In genomic region chr14:67045440-67045839, GRCh38 we compare ENCODE assay signal across 19 cellular contexts.
DNase-seq lines count a peak whose midpoint lies in the region; ATAC-seq, FAIRE-seq and TF ChIP-seq lines count a peak whose summit lies in the region.
"Had no signal": no experiment of that assay in that cellular context is flagged by ENCODE, and none has a peak within 500 bp of the region (broad histone marks: within the 10 kb centered on the region; RNA-seq: fewer than 3 reads in every experiment).

No MANE protein-coding gene starts in this region.

- H3K79me1 ChIP-seq in H9 (ENCODE audit: insufficient read depth, low read depth, low read length, poor library complexity, severe bottlenecking) = no peaks in the 10 kb centered on the region

- H3K36me3 Mint-ChIP-seq in activated naive CD4-positive, alpha-beta T cell treated with anti-CD3 and anti-CD28 coated beads, Interleukin-2, amount 50 U/mL, for 72 hours = peaks cover 9 to 15% of the 10 kb centered on the region in 2 donors
- peaks cover 4% of the 10 kb centered on the region for H3K36me3 Mint-ChIP-seq in activated naive CD4-positive, alpha-beta T cell treated with anti-CD3 and anti-CD28 coated beads, Interleukin-2, amount 10 ng/mL, durations not matched to agents 7 days and 5 days
- peaks cover under 1 to 2% (median 1%) of the 10 kb centered on the region in 3 experiments for H3K36me3 Mint-ChIP-seq in H9 (ENCODE audit: insufficient read depth in 1 of 3, low read depth in 3 of 3)
- peaks cover 19% of the 10 kb centered on the region for H3K36me3 Mint-ChIP-seq in nephron progenitor cell (ENCODE audit: low read depth)
- H3K36me3 Mint-ChIP-seq in Calu3 (ENCODE audit: insufficient read depth, unreplicated experiment) = no peaks in the 10 kb centered on the region

- no TSS peak for BruUV-seq in Calu3 (replicated peaks; lab: Mats Ljungman, UMichigan)

- no peak overlapping the region for H3K56ac ChIP-seq in H9 (ENCODE audit: insufficient read length, low read depth, low read length)

- no peak overlapping the region for H3K9ac ChIP-seq in H9 (ENCODE audit: extremely low read depth, insufficient read length, low read length)

- no peaks in the 10 kb centered on the region for H3K23me2 ChIP-seq in H9 (ENCODE audit: insufficient read length, low read depth, low read length, poor library complexity, severe bottlenecking)

- H3K18ac ChIP-seq in H9 (ENCODE audit: insufficient read length, low read depth, low read length) = no peak overlapping the region

- peaks cover 4 to 9% of the 10 kb centered on the region in 2 donors for H3K9me3 Mint-ChIP-seq in activated naive CD4-positive, alpha-beta T cell treated with anti-CD3 and anti-CD28 coated beads, Interleukin-2, amount 50 U/mL, for 72 hours
- peaks cover 2% of the 10 kb centered on the region for H3K9me3 Mint-ChIP-seq in activated naive CD4-positive, alpha-beta T cell treated with anti-CD3 and anti-CD28 coated beads, Interleukin-2, amount 10 ng/mL, durations not matched to agents 7 days and 5 days
- H3K9me3 Mint-ChIP-seq in H9 (peaks cover 3% of the 10 kb centered on the region in 2 experiments; a peak in 1 of 5 replicates), nephron progenitor cell (peaks cover 16% of the 10 kb centered on the region), Calu3 (ENCODE audit: low read depth, unreplicated experiment) (peaks cover 6% of the 10 kb centered on the region)

- ATAC-seq in activated naive CD4-positive, alpha-beta T cell treated with anti-CD3 and anti-CD28 coated beads, Interleukin-2, amount 50 U/mL, for 72 hours = no peak
- ATAC-seq: GM12878 had no signal

- intact Hi-C loops in Calu3 (cut with micrococcal nuclease; ENCODE audit: unreplicated experiment) = no loop called here

- no peaks in the 10 kb centered on the region for H3K27me3 ChIP-seq in H9 (ENCODE audit: insufficient read depth, low read length)

- no peaks in the 10 kb centered on the region for H3K9me3 ChIP-seq in H9 (ENCODE audit: control insufficient read depth, low read depth, low read length)
- H3K9me3 ChIP-seq: Caco-2 had no signal

- no peak overlapping the region for H2AFZ ChIP-seq in H9 (ENCODE audit: low read length)

- no peaks in the 10 kb centered on the region; the same call in 1 of the 2 replicates for H3K79me2 ChIP-seq in H9 (ENCODE audit: insufficient read depth, low read length)

- no peak overlapping the region for H4K8ac ChIP-seq in H9 (replicated peaks; ENCODE audit: insufficient read length, low read depth, low read length)

- no peak overlapping the region for H3K14ac ChIP-seq in H9 (ENCODE audit: insufficient read depth, low read length)

- H3K4me1 Mint-ChIP-seq in activated naive CD4-positive, alpha-beta T cell treated with anti-CD3 and anti-CD28 coated beads, Interleukin-2, amount 10 ng/mL, durations not matched to agents 7 days and 5 days = no peaks in the 10 kb centered on the region
- H3K4me1 Mint-ChIP-seq in H9 (no peaks in the 10 kb centered on the region), nephron progenitor cell (no peaks in the 10 kb centered on the region), Calu3 (ENCODE audit: low read depth, unreplicated experiment) (no peaks in the 10 kb centered on the region)

- no peak overlapping the region for H3K27ac ChIP-seq in H9 (ENCODE audit: insufficient read length, low read depth, low read length)

- no peak overlapping the region for H3K4me3 Mint-ChIP-seq in activated naive CD4-positive, alpha-beta T cell treated with anti-CD3 and anti-CD28 coated beads, Interleukin-2, amount 10 ng/mL, durations not matched to agents 7 days and 5 days
- H3K4me3 Mint-ChIP-seq in H9 = no peak overlapping the region
- H3K4me3 Mint-ChIP-seq in nephron progenitor cell = no peak overlapping the region
- H3K4me3 Mint-ChIP-seq in Calu3 (ENCODE audit: low read depth, unreplicated experiment) = no peak overlapping the region
- H3K4me3 Mint-ChIP-seq: CD4-positive, alpha-beta memory T cell had no signal

- no peak overlapping the region for H2AK5ac ChIP-seq in H9 (ENCODE audit: insufficient read length, low read length)

- H3K27ac Mint-ChIP-seq in activated naive CD4-positive, alpha-beta T cell treated with anti-CD3 and anti-CD28 coated beads, Interleukin-2, amount 50 U/mL, for 72 hours = peak overlapping the region; percentile 12 to 13
- H3K27ac Mint-ChIP-seq in activated naive CD4-positive, alpha-beta T cell treated with anti-CD3 and anti-CD28 coated beads, Interleukin-2, amount 10 ng/mL, durations not matched to agents 7 days and 5 days = no peak overlapping the region
- H3K27ac Mint-ChIP-seq in H9 (peak overlapping the region in 2 of 3 experiments; percentile 1 to 24; a peak in 2 of 7 replicates), nephron progenitor cell (peak overlapping the region; percentile 86), Calu3 (ENCODE audit: unreplicated experiment) (no peak overlapping the region)

- no peaks in the 10 kb centered on the region for H3K4me1 ChIP-seq in H9 (ENCODE audit: insufficient read depth, low read length)
- H3K4me1 ChIP-seq: Caco-2 had no signal

- H2BK5ac ChIP-seq in H9 (ENCODE audit: insufficient read length, low read length) = no peak overlapping the region

- no peak overlapping the region for H4K91ac ChIP-seq in H9 (ENCODE audit: insufficient read length, low read depth, low read length)

- no peak overlapping the region for H3T11ph ChIP-seq in H9 (ENCODE audit: low read length)

- H2BK12ac ChIP-seq in H9 (ENCODE audit: insufficient read length, low read depth, low read length) = no peak overlapping the region

- H2BK20ac ChIP-seq in H9 (ENCODE audit: low read depth, low read length, poor library complexity, severe bottlenecking) = no peak overlapping the region

- H3K23ac ChIP-seq in H9 (ENCODE audit: insufficient read length, low read depth, low read length) = no peak overlapping the region

- no peaks in the 10 kb centered on the region for H4K20me1 ChIP-seq in H9 (ENCODE audit: control insufficient read depth, insufficient read depth, insufficient read length)

- no peak overlapping the region for H3K4ac ChIP-seq in H9 (ENCODE audit: low read depth, low read length)

- TF ChIP-seq CTCF in H9 (conservative IDR thresholded peaks at IDR 0.05) = no peak
- TF ChIP-seq CTCF in nephron progenitor cell (IDR thresholded peaks at IDR 0.05) = no peak
- TF ChIP-seq CTCF in Calu3 (IDR thresholded peaks at IDR 0.05; ENCODE audit: unreplicated experiment) = no peak

- H3K27me3 Mint-ChIP-seq in activated naive CD4-positive, alpha-beta T cell treated with anti-CD3 and anti-CD28 coated beads, Interleukin-2, amount 10 ng/mL, durations not matched to agents 7 days and 5 days = no peaks in the 10 kb centered on the region
- H3K27me3 Mint-ChIP-seq in H9 (ENCODE audit: low read depth) (no peaks in the 10 kb centered on the region), nephron progenitor cell (ENCODE audit: low read depth, poor library complexity) (peaks cover 2% of the 10 kb centered on the region), Calu3 (ENCODE audit: unreplicated experiment) (no peaks in the 10 kb centered on the region)
- H3K27me3 Mint-ChIP-seq: CD4-positive, alpha-beta memory T cell had no signal

- H2BK120ac ChIP-seq in H9 (ENCODE audit: low read depth, low read length, poor library complexity, severe bottlenecking) = no peak overlapping the region

- FAIRE-seq in HTR-8/SVneo (lab: Jason Lieb, UNC) = peak; percentile 26
- FAIRE-seq: D721Med, H54 had no signal

- H3K4me2 ChIP-seq in H9 (ENCODE audit: insufficient read depth, insufficient read length, low read length) = no peak overlapping the region

- no peak overlapping the region for H4K5ac ChIP-seq in H9 (ENCODE audit: insufficient read length, low read depth, low read length)

- no peak overlapping the region for H2BK15ac ChIP-seq in H9 (ENCODE audit: low read depth, low read length)

- no peak for DNase-seq in activated naive CD4-positive, alpha-beta T cell treated with anti-CD3 and anti-CD28 coated beads, Interleukin-2, amount 50 U/mL, for 72 hours (ENCODE audit: low spot score in 2 of 2)
- DNase-seq in activated naive CD4-positive, alpha-beta T cell treated with anti-CD3 and anti-CD28 coated beads, Interleukin-2, amount 10 ng/mL, durations not matched to agents 7 days and 5 days = no peak
- DNase-seq in H9 (no peak), HTR-8/SVneo (ENCODE audit: insufficient read length, low spot score) (no peak), nephron progenitor cell (no peak), hypothalamus (lab: John Stamatoyannopoulos, UW) (no peak), Calu3 (no peak)
- DNase-seq: C1 segment of cervical spinal cord; Caco-2; CD4-positive, alpha-beta memory T cell; DMS 273 treated with DMSO at 0.1 percent for 48 hours; DMS79; EL; GDM1; GOT3; HCEC 1CT had no signal

- CTCF ChIA-PET in activated naive CD4-positive, alpha-beta T cell treated with anti-CD3 and anti-CD28 coated beads, Interleukin-2, amount 10 ng/mL, durations not matched to agents 7 days and 5 days (lab: Charles Lee) = no interaction called here
- CTCF ChIA-PET in Calu3 (lab: Charles Lee) = no interaction called here

Comparison
In these comparisons a context has a peak if more than half of its experiments do, and no peak if none do; other contexts are left out.
1. H3K27ac Mint-ChIP-seq: peak in activated naive CD4-positive, alpha-beta T cell treated with anti-CD3 and anti-CD28 coated beads, Interleukin-2, amount 50 U/mL, for 72 hours (2 of 2), H9 (2 of 3) and nephron progenitor cell (single experiment); none in activated naive CD4-positive, alpha-beta T cell treated with anti-CD3 and anti-CD28 coated beads, Interleukin-2, amount 10 ng/mL, durations not matched to agents 7 days and 5 days (single experiment) and Calu3 (single experiment).